In genomic region chr19:45681391-45682015, GRCh38 we compare ENCODE assay signal across 8 cellular contexts. TPM values are rescaled to one million over a fixed set of nuclear protein-coding genes. Genes with fewer than 3 reads are reported as not detected.
A peak's percentile ranks its signal among the peaks of the same experiment; 100 is the strongest.
DNase-seq lines count a peak whose midpoint lies in the region; ATAC-seq and TF ChIP-seq lines count a peak whose summit lies in the region.

No MANE protein-coding gene starts in this region.

- H3K36me3 ChIP-seq in heart right ventricle (peaks cover 0 to 32% (median 9%) of the 10 kb centered on the region in 9 donors), upper lobe of left lung (peaks cover 0 to 27% (median 15%) of the 10 kb centered on the region in 4 donors)

- peaks cover 8 to 40% (median 26%) of the 10 kb centered on the region in 7 donors for H3K27me3 ChIP-seq in heart right ventricle
- peaks cover 0 to 18% (median 8%) of the 10 kb centered on the region in 4 donors for H3K27me3 ChIP-seq in upper lobe of left lung

- TF ChIP-seq EP300 in upper lobe of left lung (IDR thresholded peaks at IDR 0.05): no peak

- TF ChIP-seq CTCF in heart right ventricle (IDR thresholded peaks at IDR 0.05) (peak; percentile 90 to 99 (median 96)), upper lobe of left lung (IDR thresholded peaks at IDR 0.05) (peak; percentile 98 to 99 (median 98))

- peak overlapping the region in 9 of 10 donors; percentile 39 to 75 (median 70) for H3K27ac ChIP-seq in heart right ventricle
- H3K27ac ChIP-seq in upper lobe of left lung: peak overlapping the region; percentile 59 to 83 (median 68)

- intact Hi-C loops in heart right ventricle (cut with DNase I): no loop called here
- intact Hi-C loops in posterior vena cava (cut with DNase I): no loop called here

- peaks cover 0 to 28% (median 21%) of the 10 kb centered on the region in 9 donors for H3K4me1 ChIP-seq in heart right ventricle
- H3K4me1 ChIP-seq in upper lobe of left lung: peaks cover 26 to 31% (median 27%) of the 10 kb centered on the region in 4 donors

- DNase-seq in EL (peak; percentile 83), HCEC 1CT (peak; percentile 76), NCI-H1417 (lab: John Stamatoyannopoulos, UW) (peak; percentile 78 to 86 (median 82)), SW480 (ENCODE audit: low spot score) (peak; percentile 91), amniotic epithelial cell (ENCODE audit: low read depth) (peak; percentile 74), heart right ventricle (peak; percentile 68 to 84), posterior vena cava (ENCODE audit: low spot score) (peak; percentile 93), upper lobe of left lung (peak; percentile 95 to 98)

- WGBS in heart right ventricle, 2 donors: 1 to 2% methylated on average over 45 to 51 of the region's 51 CpGs
- 3 to 7% methylated on average over 14 to 23 of the region's 51 CpGs for WGBS in upper lobe of left lung, 2 donors

- H3K9me3 ChIP-seq in heart right ventricle: no peaks in the 10 kb centered on the region
- H3K9me3 ChIP-seq in upper lobe of left lung: no peaks in the 10 kb centered on the region

- H3K4me3 ChIP-seq in heart right ventricle (peak overlapping the region in 9 of 10 donors; percentile 14 to 55 (median 49)), upper lobe of left lung (peak overlapping the region in 3 of 4 donors; percentile 28 to 45 (median 36))

- ATAC-seq in heart right ventricle (peak; percentile 81 to 90 (median 88)), upper lobe of left lung (ENCODE audit: low FRiP score in 2 of 2) (peak; percentile 87 to 94)

- TF ChIP-seq POLR2A in upper lobe of left lung (IDR thresholded peaks at IDR 0.05): peak in 1 of 4 donors; percentile 51

RNA-seq across cellular contexts. Expression of gene SNRPD2, which starts 10.2 kb away (rescaled TPM):
- total RNA-seq in heart right ventricle (100 to 1,000 TPM; 216 to 268 (median 240) TPM), posterior vena cava (100 to 1,000 TPM; 244 to 250 TPM), upper lobe of left lung (100 to 1,000 TPM in 5 of 6 donors, 10 to 100 TPM in 1; 58.7 to 261 (median 161) TPM)
- polyA plus RNA-seq in heart right ventricle: 100 to 1,000 TPM; 316 to 464 TPM

RNA-seq across cellular contexts. Expression of gene QPCTL, which starts 11.0 kb away (rescaled TPM):
- 1 to 10 TPM; 1.8 to 3.5 (median 2.4) TPM for total RNA-seq in heart right ventricle
- polyA plus RNA-seq in heart right ventricle: 1 to 10 TPM; 4.1 to 4.5 TPM
- 1 to 10 TPM; 3.1 to 4.5 TPM for total RNA-seq in posterior vena cava
- 10 to 100 TPM in 3 of 6 donors, 1 to 10 TPM in 3; 7.1 to 18.3 (median 10.1) TPM for total RNA-seq in upper lobe of left lung

RNA-seq across cellular contexts. Expression of gene GIPR, which starts 13.5 kb away (rescaled TPM):
- 1 to 10 TPM; 2.4 to 7.8 (median 4.4) TPM for total RNA-seq in heart right ventricle
- 10 to 100 TPM in 1 of 2 donors, 1 to 10 TPM in 1; 2.4 to 16.6 TPM for polyA plus RNA-seq in heart right ventricle
- total RNA-seq in posterior vena cava: under 1 TPM in 1 of 2 donors, not detected in 1; 0.38 TPM
- total RNA-seq in upper lobe of left lung: 10 to 100 TPM in 1 of 6 donors, 1 to 10 TPM in 5; 2.9 to 17.8 (median 6.0) TPM

RNA-seq across cellular contexts. Expression of gene EML2, which starts 42.3 kb away (rescaled TPM):
- 10 to 100 TPM; 30.2 to 54.5 (median 46.1) TPM for total RNA-seq in heart right ventricle
- 10 to 100 TPM; 17.3 to 26.8 TPM for polyA plus RNA-seq in heart right ventricle
- 10 to 100 TPM; 20.7 to 26.7 TPM for total RNA-seq in posterior vena cava
- total RNA-seq in upper lobe of left lung: 10 to 100 TPM; 34.1 to 70.2 (median 48.2) TPM

RNA-seq across cellular contexts. Expression of gene FBXO46, which starts 49.2 kb away (rescaled TPM):
- total RNA-seq in heart right ventricle (10 to 100 TPM in 2 of 10 donors, 1 to 10 TPM in 8; 5.2 to 13.5 (median 9.1) TPM), posterior vena cava (10 to 100 TPM; 11.2 to 12.3 TPM), upper lobe of left lung (10 to 100 TPM; 12.0 to 21.1 (median 20.6) TPM)
- polyA plus RNA-seq in heart right ventricle: 10 to 100 TPM in 1 of 2 donors, 1 to 10 TPM in 1; 5.3 to 11.4 TPM

Comparison
In these comparisons a context has a peak if more than half of its experiments do, and no peak if none do; other contexts are left out.
1. Peak in every context shown above with its lines: DNase-seq, ATAC-seq, H3K4me3 ChIP-seq and H3K27ac ChIP-seq.